In genomic region chr13:21576424-21576823, GRCh38 we compare ENCODE assay signal across 31 cellular contexts. TPM values are rescaled to one million over a fixed set of nuclear protein-coding genes. Genes with fewer than 3 reads are reported as not detected.
DNase-seq lines count a peak whose midpoint lies in the region; ATAC-seq and TF ChIP-seq lines count a peak whose summit lies in the region.
"Had no signal": no experiment of that assay in that cellular context is flagged by ENCODE, and none has a peak within 500 bp of the region (broad histone marks: within the 10 kb centered on the region; RNA-seq: fewer than 3 reads in every experiment).

No MANE protein-coding gene starts in this region.

- POLR2A ChIA-PET in activated CD4-positive, alpha-beta T cell treated with anti-CD3 and anti-CD28 coated beads for 36 hours (lab: Charles Lee) = interaction anchor here (1.0 kb wide), 1 partner anchor 27 kb away, joined by 4 read pairs; the partner anchor contains the start of gene MICU2

- H3K27ac ChIP-seq in foreskin keratinocyte (no peak overlapping the region), endodermal cell (ENCODE audit: low read depth, low read length) (no peak overlapping the region)
- H3K27ac ChIP-seq: 22Rv1, esophagus squamous epithelium, left lung, neutrophil, Peyer's patch, SK-N-MC, upper lobe of left lung had no signal

- no peak overlapping the region for H3K9ac ChIP-seq in endodermal cell (ENCODE audit: extremely low read depth, low read length, poor library complexity, severe bottlenecking)

- H3K4me3 ChIP-seq in endodermal cell (ENCODE audit: low read length) = no peak overlapping the region
- H3K4me3 ChIP-seq: esophagus squamous epithelium, left lung, Peyer's patch, SK-N-MC, upper lobe of left lung had no signal

- H3K9me3 ChIP-seq in endodermal cell (ENCODE audit: control insufficient read depth, low read length) = no peaks in the 10 kb centered on the region
- H3K9me3 ChIP-seq: BE2C, esophagus squamous epithelium, left lung, neutrophil, Peyer's patch, upper lobe of left lung had no signal

- peaks cover 2% of the 10 kb centered on the region for H3K36me3 Mint-ChIP-seq in activated CD4-positive, alpha-beta T cell treated with anti-CD3 and anti-CD28 coated beads for 36 hours (ENCODE audit: low read depth)
- no peaks in the 10 kb centered on the region for H3K36me3 Mint-ChIP-seq in stimulated activated effector memory CD8-positive, alpha-beta T cell treated with anti-CD3 and anti-CD28 coated beads, Interleukin-12 subunit alpha, Interleukin-12 subunit beta, amount 100 ng/mL, for 72 hours
- no peaks in the 10 kb centered on the region for H3K36me3 Mint-ChIP-seq in endodermal cell (ENCODE audit: low read depth)

- intact Hi-C loops in activated CD4-positive, alpha-beta T cell treated with anti-CD3 and anti-CD28 coated beads for 36 hours (cut with DNase I, micrococcal nuclease) = no loop called here

- H3K9me3 Mint-ChIP-seq in activated CD4-positive, alpha-beta T cell treated with anti-CD3 and anti-CD28 coated beads for 36 hours (ENCODE audit: low read depth) = no peaks in the 10 kb centered on the region
- H3K9me3 Mint-ChIP-seq in stimulated activated effector memory CD8-positive, alpha-beta T cell treated with anti-CD3 and anti-CD28 coated beads, Interleukin-12 subunit alpha, Interleukin-12 subunit beta, amount 100 ng/mL, for 72 hours = no peaks in the 10 kb centered on the region
- H3K9me3 Mint-ChIP-seq in endodermal cell = no peaks in the 10 kb centered on the region
- H3K9me3 Mint-ChIP-seq: activated naive CD4-positive, alpha-beta T cell treated with anti-CD3 and anti-CD28 coated beads, Interleukin-2, amount 50 U/mL, for 72 hours; stimulated activated naive CD8-positive, alpha-beta T cell treated with anti-CD3 and anti-CD28 coated beads, Interleukin-15, amount 100 ng/mL, for 72 hours had no signal

- H3K27me3 ChIP-seq in foreskin keratinocyte (no peaks in the 10 kb centered on the region), endodermal cell (ENCODE audit: control insufficient read depth, insufficient read depth, low read length, poor library complexity, severe bottlenecking) (no peaks in the 10 kb centered on the region)
- H3K27me3 ChIP-seq: BE2C, esophagus squamous epithelium, left lung, neutrophil, Peyer's patch, upper lobe of left lung had no signal

- no peak overlapping the region for H3K27ac Mint-ChIP-seq in activated CD4-positive, alpha-beta T cell treated with anti-CD3 and anti-CD28 coated beads for 36 hours
- peak overlapping the region; percentile 11 for H3K27ac Mint-ChIP-seq in stimulated activated effector memory CD8-positive, alpha-beta T cell treated with anti-CD3 and anti-CD28 coated beads, Interleukin-12 subunit alpha, Interleukin-12 subunit beta, amount 100 ng/mL, for 72 hours
- H3K27ac Mint-ChIP-seq in endodermal cell = no peak overlapping the region
- H3K27ac Mint-ChIP-seq: stimulated activated naive CD8-positive, alpha-beta T cell treated with anti-CD3 and anti-CD28 coated beads, Interleukin-15, amount 100 ng/mL, for 72 hours had no signal

- no peaks in the 10 kb centered on the region for H3K36me3 ChIP-seq in endodermal cell (ENCODE audit: control insufficient read depth, insufficient read depth, low read length)
- H3K36me3 ChIP-seq: BE2C, esophagus squamous epithelium, left lung, neutrophil, Peyer's patch, upper lobe of left lung had no signal

- no peak for DNase-seq in activated CD4-positive, alpha-beta T cell treated with anti-CD3 and anti-CD28 coated beads for 36 hours
- no peak for DNase-seq in activated CD4-positive, alpha-beta T cell treated with anti-CD3 and anti-CD28 coated beads, Interleukin-2, amount 50 U/mL, for 48 hours
- peak; percentile 2 to 7 for DNase-seq in SW 1271 (lab: John Stamatoyannopoulos, UW)
- DNase-seq in foreskin keratinocyte = no peak
- no peak for DNase-seq in stimulated activated effector memory CD8-positive, alpha-beta T cell treated with anti-CD3 and anti-CD28 coated beads, Interleukin-12 subunit alpha, Interleukin-12 subunit beta, amount 100 ng/mL, for 72 hours (ENCODE audit: low spot score in 2 of 2)
- no peak for DNase-seq in endodermal cell
- DNase-seq: activated CD4-positive, alpha-beta T cell treated with anti-CD3 and anti-CD28 coated beads for 4 hours; BE2C; cerebellar nuclear complex; COR-L47; effector CD8-positive, alpha-beta T cell; esophagus squamous epithelium; GOT3; head of caudate nucleus; Karpas-422; left lung; NCI-H1092 treated with DMSO at 0.1 percent for 48 hours; NCI-H2081; NCI-H446 treated with DMSO at 0.1 percent for 48 hours; NK-92 treated with Interleukin-12 subunit alpha and Interleukin-12 subunit beta, amount 100 ng/mL, for 24 hours; Peyer's patch; stimulated activated CD4-positive, alpha-beta T cell treated with anti-CD3 and anti-CD28 coated beads, Interleukin-4, amount 100 ng/mL, for 24 hours; stimulated activated naive CD8-positive, alpha-beta T cell treated with anti-CD3 and anti-CD28 coated beads, Interleukin-15, amount 100 ng/mL, for 72 hours; T1000; upper lobe of left lung had no signal

- H3K4me1 Mint-ChIP-seq in activated CD4-positive, alpha-beta T cell treated with anti-CD3 and anti-CD28 coated beads for 36 hours = peaks cover 41% of the 10 kb centered on the region
- peaks cover 35% of the 10 kb centered on the region for H3K4me1 Mint-ChIP-seq in stimulated activated effector memory CD8-positive, alpha-beta T cell treated with anti-CD3 and anti-CD28 coated beads, Interleukin-12 subunit alpha, Interleukin-12 subunit beta, amount 100 ng/mL, for 72 hours
- peaks cover 7% of the 10 kb centered on the region for H3K4me1 Mint-ChIP-seq in endodermal cell

- CTCF ChIA-PET in activated CD4-positive, alpha-beta T cell treated with anti-CD3 and anti-CD28 coated beads for 36 hours (lab: Charles Lee) = interaction anchor here (0.6 to 1.1 kb wide), 3 partner anchors 18 to 465 kb away, joined by 3 to 4 read pairs (median 3); no protein-coding TSS in a partner anchor

- H3K27me3 Mint-ChIP-seq in activated CD4-positive, alpha-beta T cell treated with anti-CD3 and anti-CD28 coated beads for 36 hours = no peaks in the 10 kb centered on the region
- H3K27me3 Mint-ChIP-seq in endodermal cell (ENCODE audit: insufficient read depth) = no peaks in the 10 kb centered on the region
- H3K27me3 Mint-ChIP-seq: stimulated activated naive CD8-positive, alpha-beta T cell treated with anti-CD3 and anti-CD28 coated beads, Interleukin-15, amount 100 ng/mL, for 72 hours had no signal

- ATAC-seq in activated CD4-positive, alpha-beta T cell treated with anti-CD3 and anti-CD28 coated beads for 36 hours = peak; percentile 33
- ATAC-seq in foreskin keratinocyte (peak; percentile 53), SK-N-SH treated with all-trans-retinoic acid at 6 μM for 48 hours (no peak), HG02973 (IDR thresholded peaks at IDR 0.05; ENCODE audit: unreplicated experiment) (no peak)
- ATAC-seq in stimulated activated effector memory CD8-positive, alpha-beta T cell treated with anti-CD3 and anti-CD28 coated beads, Interleukin-12 subunit alpha, Interleukin-12 subunit beta, amount 100 ng/mL, for 72 hours = no peak
- ATAC-seq: activated naive CD4-positive, alpha-beta T cell treated with anti-CD3 and anti-CD28 coated beads, Interleukin-2, amount 50 U/mL, for 72 hours; left lung; stimulated activated naive CD8-positive, alpha-beta T cell treated with anti-CD3 and anti-CD28 coated beads, Interleukin-15, amount 100 ng/mL, for 72 hours had no signal

- no peak for TF ChIP-seq CTCF in foreskin keratinocyte (conservative IDR thresholded peaks at IDR 0.05)
- no peak for TF ChIP-seq CTCF in endodermal cell (conservative IDR thresholded peaks at IDR 0.05)

- H3K4me3 Mint-ChIP-seq in activated CD4-positive, alpha-beta T cell treated with anti-CD3 and anti-CD28 coated beads for 36 hours = no peak overlapping the region
- H3K4me3 Mint-ChIP-seq in stimulated activated effector memory CD8-positive, alpha-beta T cell treated with anti-CD3 and anti-CD28 coated beads, Interleukin-12 subunit alpha, Interleukin-12 subunit beta, amount 100 ng/mL, for 72 hours = no peak overlapping the region
- no peak overlapping the region for H3K4me3 Mint-ChIP-seq in endodermal cell
- H3K4me3 Mint-ChIP-seq: stimulated activated naive CD8-positive, alpha-beta T cell treated with anti-CD3 and anti-CD28 coated beads, Interleukin-15, amount 100 ng/mL, for 72 hours had no signal

- H3K4me1 ChIP-seq in foreskin keratinocyte (peaks cover 3% of the 10 kb centered on the region), endodermal cell (ENCODE audit: control insufficient read depth, insufficient read depth, low read length) (no peaks in the 10 kb centered on the region)
- H3K4me1 ChIP-seq: BE2C had no signal

TF ChIP-seq in SK-N-SH treated with all-trans-retinoic acid at 6 μM for 48 hours, 23 proteins besides CTCF, POLR2A, EP300 and RAD21 (continues in another document):
- no peak for TF ChIP-seq ZNF8 (CRISPR knock-in tag; IDR thresholded peaks at IDR 0.05)
- TF ChIP-seq ZNF565 (CRISPR knock-in tag; conservative IDR thresholded peaks at IDR 0.05; ENCODE audit: low read depth) = no peak
- no peak for TF ChIP-seq TCF4 (CRISPR knock-in tag; IDR thresholded peaks at IDR 0.05; ENCODE audit: borderline replicate concordance)
- no peak for TF ChIP-seq CSRNP3 (CRISPR knock-in tag; IDR thresholded peaks at IDR 0.05)

RNA-seq across cellular contexts. Expression of gene MICU2, which starts 27.5 kb away (rescaled TPM):
- 10 to 100 TPM; 28.4 to 28.7 TPM for total RNA-seq in activated CD4-positive, alpha-beta T cell treated with anti-CD3 and anti-CD28 coated beads for 36 hours
- total RNA-seq in foreskin keratinocyte (35.1 and 35.4 TPM in 2 replicates), endodermal cell (10 to 100 TPM; 39.1 to 45.7 TPM)
- 23.5 and 26.5 TPM in 2 replicates for polyA plus RNA-seq in foreskin keratinocyte
- 57.6 TPM for polyA plus RNA-seq in endodermal cell (2013, experiment 1 of 2)
- polyA plus RNA-seq in endodermal cell (2013, experiment 2 of 2) = 55.8 TPM

Comparison
In these comparisons a context has a peak if more than half of its experiments do, and no peak if none do; other contexts are left out.
1. ATAC-seq: peak in activated CD4-positive, alpha-beta T cell treated with anti-CD3 and anti-CD28 coated beads for 36 hours (single experiment) and foreskin keratinocyte (single experiment); none in stimulated activated effector memory CD8-positive, alpha-beta T cell treated with anti-CD3 and anti-CD28 coated beads, Interleukin-12 subunit alpha, Interleukin-12 subunit beta, amount 100 ng/mL, for 72 hours (single experiment), SK-N-SH treated with all-trans-retinoic acid at 6 μM for 48 hours (single experiment) and HG02973 (single experiment).
2. DNase-seq: peak in SW 1271 (2 of 2); none in activated CD4-positive, alpha-beta T cell treated with anti-CD3 and anti-CD28 coated beads for 36 hours (single experiment), activated CD4-positive, alpha-beta T cell treated with anti-CD3 and anti-CD28 coated beads, Interleukin-2, amount 50 U/mL, for 48 hours (0 of 2), foreskin keratinocyte (0 of 2), stimulated activated effector memory CD8-positive, alpha-beta T cell treated with anti-CD3 and anti-CD28 coated beads, Interleukin-12 subunit alpha, Interleukin-12 subunit beta, amount 100 ng/mL, for 72 hours (0 of 2) and endodermal cell (single experiment).